ENCODE assay signal across 8 cellular contexts in genomic region chr7:2313450-2314208, GRCh38. TPM values are rescaled to one million over a fixed set of nuclear protein-coding genes. Genes with fewer than 3 reads are reported as not detected.
A peak's percentile ranks its signal among the peaks of the same experiment; 100 is the strongest.
DNase-seq lines count a peak whose midpoint lies in the region; ATAC-seq, FAIRE-seq and TF ChIP-seq lines count a peak whose summit lies in the region.

No MANE protein-coding gene starts in this region.

- H3K79me2 ChIP-seq in H1 (ENCODE audit: control insufficient read depth in 1 of 2, insufficient read depth in 2 of 2, low read length in 2 of 2), result peaks cover 0 to 37% of the 10 kb centered on the region in 2 experiments; a peak in 2 of 4 replicates

- no peak overlapping the region for H2BK20ac ChIP-seq in H1 (ENCODE audit: low read length)

- no peak for FAIRE-seq in H1 (lab: Jason Lieb, UNC)

- H3K4me1 ChIP-seq in H1 (replicated peaks in 1 of 4; ENCODE audit: control insufficient read depth in 3 of 4, insufficient read depth in 4 of 4, low read length in 3 of 4), result peaks cover 4 to 10% (median 5%) of the 10 kb centered on the region in 4 experiments; a peak in 6 of 7 replicates
- peaks cover 6% of the 10 kb centered on the region for H3K4me1 ChIP-seq in mucosa of descending colon (ENCODE audit: low read depth)

- 30% methylated on average over 36 of the region's 42 CpGs; no CpG with 5 or more reads in 1 of the 2 experiments for WGBS in H1 (ENCODE audit: extremely low coverage in 1 of 2, insufficient coverage in 1 of 2, insufficient read length in 1 of 2, insufficient replicate concordance in 2 of 2, low coverage in 1 of 2, low lambda C conversion rate in 2 of 2, missing lambda C conversion rate in 1 of 2), 2 experiments

- no peak overlapping the region for H3K18ac ChIP-seq in H1 (ENCODE audit: extremely low read depth, low read length)

- no peak overlapping the region for H2BK120ac ChIP-seq in H1 (replicated peaks; ENCODE audit: low read depth, low read length)

- H4K8ac ChIP-seq in H1 (ENCODE audit: extremely low read depth, insufficient read depth, low read length), result peak overlapping the region; percentile 39

- TF ChIP-seq EP300 in H1 (IDR thresholded peaks at IDR 0.05; ENCODE audit: borderline replicate concordance in 1 of 2, low read depth in 2 of 2, low read length in 2 of 2), result no peak

- no peaks in the 10 kb centered on the region for H4K20me1 ChIP-seq in H1 (replicated peaks in 1 of 2; ENCODE audit: control insufficient read depth in 1 of 2, insufficient read depth in 2 of 2, low read length in 2 of 2)

- H3K27me3 ChIP-seq in H1 (replicated peaks in 1 of 4; ENCODE audit: control insufficient read depth in 3 of 4, extremely low read depth in 1 of 4, insufficient read depth in 3 of 4, low read length in 3 of 4), result no peaks in the 10 kb centered on the region

- peaks cover 5% of the 10 kb centered on the region; the same call in 1 of the 2 replicates for H3K36me3 Mint-ChIP-seq in HFFc6 (ENCODE audit: low read depth)

- H2BK5ac ChIP-seq in H1 (ENCODE audit: low read depth, low read length), result no peak overlapping the region

- no peaks in the 10 kb centered on the region for H3K9me3 Mint-ChIP-seq in HFFc6

- no peak overlapping the region for H3K14ac ChIP-seq in H1 (ENCODE audit: insufficient read length)

- no peak for TF ChIP-seq RAD21 in H1 (IDR thresholded peaks at IDR 0.05 in 1 of 2, conservative IDR thresholded peaks at IDR 0.05 in 1 of 2; ENCODE audit: low read depth in 2 of 2, low read length in 2 of 2)

- peak; percentile 43 for ATAC-seq in mucosa of descending colon

- H3K27ac ChIP-seq in H1 (ENCODE audit: low read depth, low read length), result peak overlapping the region; percentile 35; the same call in 1 of the 2 replicates

- peak overlapping the region; percentile 66 to 77 (median 74) for H3K4me3 ChIP-seq in H1 (ENCODE audit: extremely low read depth in 1 of 4, insufficient read depth in 2 of 4, low read depth in 3 of 4, low read length in 4 of 4)
- H3K4me3 ChIP-seq in mucosa of descending colon, result peak overlapping the region; percentile 68

- no peaks in the 10 kb centered on the region for H3K27me3 Mint-ChIP-seq in HFFc6 (ENCODE audit: insufficient read depth)

- H2AK5ac ChIP-seq in H1 (ENCODE audit: low read depth, low read length), result no peak overlapping the region

- H3K4me3 Mint-ChIP-seq in HFFc6, result no peak overlapping the region; the same call in none of the 2 replicates

- H2BK12ac ChIP-seq in H1 (ENCODE audit: low read depth, low read length), result peak overlapping the region; percentile 80; the same call in 1 of the 2 replicates

- H3K56ac ChIP-seq in H1 (replicated peaks; ENCODE audit: insufficient read length, low read depth, low read length), result no peak overlapping the region

- H2BK15ac ChIP-seq in H1 (ENCODE audit: low read length), result no peak overlapping the region

- H3K36me3 ChIP-seq in H1 (ENCODE audit: control insufficient read depth in 2 of 4, insufficient read depth in 4 of 4, low read length in 3 of 4), result no peaks in the 10 kb centered on the region
- no peaks in the 10 kb centered on the region for H3K36me3 ChIP-seq in mucosa of descending colon (ENCODE audit: low read depth)

- H3K23ac ChIP-seq in H1 (ENCODE audit: insufficient read length), result no peak overlapping the region

- H3K4me1 Mint-ChIP-seq in HFFc6 (ENCODE audit: low read depth), result peaks cover 29% of the 10 kb centered on the region

- no peak for TF ChIP-seq POLR2A in H1 (IDR thresholded peaks at IDR 0.05; ENCODE audit: control extremely low read depth in 1 of 2, low read depth in 2 of 2, low read length in 2 of 2)

- peaks cover 6% of the 10 kb centered on the region; the same call in 1 of the 2 replicates for H3K23me2 ChIP-seq in H1 (ENCODE audit: low read depth, low read length)

- no peak for TF ChIP-seq CTCF in HFFc6 (IDR thresholded peaks at IDR 0.05)
- TF ChIP-seq CTCF in H1 (IDR thresholded peaks at IDR 0.05; ENCODE audit: control extremely low read depth in 1 of 3, insufficient read depth in 1 of 3, low read depth in 1 of 3, low read length in 3 of 3), result no peak
- no peak for TF ChIP-seq CTCF in mucosa of descending colon (IDR thresholded peaks at IDR 0.05)

- CTCF ChIA-PET in H1 (lab: Charles Lee; ENCODE audit: partially characterized antibody), result interaction anchor here (1.1 kb wide), 1 partner anchor 49 kb away, joined by 3 read pairs; no protein-coding TSS in a partner anchor

- no peak overlapping the region for H3K4ac ChIP-seq in H1 (replicated peaks; ENCODE audit: insufficient read length, low read depth, low read length)

- peak; percentile 13 for DNase-seq in G401 (ENCODE audit: low spot score)
- DNase-seq in HFFc6, result no peak
- DNase-seq in RKO (ENCODE audit: low spot score), result peak; percentile 26
- no peak for DNase-seq in H1 (ENCODE audit: low read depth in 1 of 2, low spot score in 2 of 2)
- DNase-seq in mucosa of descending colon, result peak in 1 of 3 donors; percentile 38
- no peak for DNase-seq in GDM1 (lab: John Stamatoyannopoulos, UW)
- DNase-seq in inferior parietal cortex (ENCODE audit: extremely low spot score), result no peak
- no peak for DNase-seq in NCI-H187 (lab: John Stamatoyannopoulos, UW)

- in situ Hi-C loops in G401 (cut with HindIII; ENCODE audit: low sequenced_read_pairs), result no loop called here

- no peak overlapping the region for H2AFZ ChIP-seq in H1 (ENCODE audit: low read length)

- peak overlapping the region; percentile 73 to 83 for H3K4me2 ChIP-seq in H1 (ENCODE audit: insufficient read depth in 1 of 2, low read depth in 2 of 2, low read length in 2 of 2)

- no peak overlapping the region for H4K91ac ChIP-seq in H1 (replicated peaks; ENCODE audit: insufficient read length, low read length)

- H3K9ac ChIP-seq in H1 (replicated peaks in 1 of 4; ENCODE audit: extremely low read depth in 1 of 4, low read depth in 3 of 4, low read length in 3 of 4), result peak overlapping the region; percentile 65 to 85 (median 69)

- POLR2A ChIA-PET in H1 (lab: Charles Lee; ENCODE audit: partially characterized antibody), result interaction anchor here (0.7 to 3.6 kb wide), 12 partner anchors 9 to 1681 kb away, joined by 3 to 29 read pairs (median 4); partner anchors contain the start of genes MAD1L1, MRM2 and NUDT1

- peak overlapping the region; percentile 87 for H3K27ac Mint-ChIP-seq in HFFc6

- H4K5ac ChIP-seq in H1 (ENCODE audit: insufficient read length, low read depth, low read length), result no peak overlapping the region

- peaks cover 8% of the 10 kb centered on the region; the same call in 1 of the 2 replicates for H3K79me1 ChIP-seq in H1 (ENCODE audit: low read depth, low read length)

- H3K9me3 ChIP-seq in H1 (ENCODE audit: insufficient read depth in 2 of 2, low read depth in 1 of 2, low read length in 1 of 2) (no peaks in the 10 kb centered on the region), mucosa of descending colon (no peaks in the 10 kb centered on the region)

- intact Hi-C loops in mucosa of descending colon (cut with DNase I, micrococcal nuclease), result no loop called here

TF ChIP-seq in H1, 55 proteins besides CTCF, POLR2A, EP300 and RAD21:
- TF ChIP-seq KDM1A (IDR thresholded peaks at IDR 0.05; ENCODE audit: borderline replicate concordance, low read length), result peak; percentile 84
- TF ChIP-seq KDM4A (IDR thresholded peaks at IDR 0.05; ENCODE audit: low read depth, low read length, severe bottlenecking), result peak; percentile 48
- TF ChIP-seq NRF1 (IDR thresholded peaks at IDR 0.05; ENCODE audit: low read depth, low read length), result no peak

RNA-seq across cellular contexts. Expression of gene SNX8, which starts 0.6 kb away (rescaled TPM):
- 52.9 and 74.2 TPM in 2 replicates for total RNA-seq in G401 (2014; rRNA removed; shearing (Covaris generic))
- 10 to 100 TPM; 44.6 to 67.4 (median 61.9) TPM for total RNA-seq in HFFc6 (2021; fragmentation: NEBNext Ultra II Directional; extraction: Animal tissue kit (Norgen Biotek cat#: 25700))
- 46.2 and 49.5 TPM in 2 replicates for total RNA-seq in H1 (2021; fragmentation: NEBNext Ultra II Directional; extraction: Animal tissue kit (Norgen Biotek cat#: 25700))
- polyA plus RNA-seq in H1 (2011; rRNA removed), result 69.2 and 70.8 TPM in 2 replicates
- 43.8 TPM for polyA plus RNA-seq in H1 (2011; cell fraction: cytosol; rRNA removed)
- 87.4 TPM for polyA plus RNA-seq in H1 (2011; cell fraction: nucleus; rRNA removed)
- 24.9 to 55.7 TPM (median 48.9 TPM) in 4 replicates for polyA plus RNA-seq in H1 (2012, experiment 1 of 2)
- polyA plus RNA-seq in H1 (2012, experiment 2 of 2), result 15.1 TPM
- polyA plus RNA-seq in H1 (2013, experiment 1 of 2), result 13.0 TPM
- polyA plus RNA-seq in H1 (2013, experiment 2 of 2), result 12.5 TPM
- 76.9 and 104 TPM in 2 replicates for polyA minus RNA-seq in H1 (2011; rRNA and poly(A)+ RNA removed)
- polyA minus RNA-seq in H1 (2011; cell fraction: cytosol; rRNA and poly(A)+ RNA removed), result 27.6 TPM
- polyA minus RNA-seq in H1 (2011; cell fraction: nucleus; rRNA and poly(A)+ RNA removed), result 30.4 TPM
- 10 to 100 TPM; 20.8 to 30.1 (median 23.2) TPM for total RNA-seq in mucosa of descending colon

RNA-seq across cellular contexts. Expression of gene EIF3B, which starts 41.0 kb away (rescaled TPM):
- 217 and 294 TPM in 2 replicates for total RNA-seq in G401 (2014; rRNA removed; shearing (Covaris generic))
- total RNA-seq in HFFc6 (2021; fragmentation: NEBNext Ultra II Directional; extraction: Animal tissue kit (Norgen Biotek cat#: 25700)), result 100 to 1,000 TPM; 175 to 207 (median 180) TPM
- total RNA-seq in H1 (2021; fragmentation: NEBNext Ultra II Directional; extraction: Animal tissue kit (Norgen Biotek cat#: 25700)), result 306 and 316 TPM in 2 replicates
- 167 and 211 TPM in 2 replicates for polyA plus RNA-seq in H1 (2011; rRNA removed)
- 181 TPM for polyA plus RNA-seq in H1 (2011; cell fraction: cytosol; rRNA removed)
- polyA plus RNA-seq in H1 (2011; cell fraction: nucleus; rRNA removed), result 316 TPM
- polyA plus RNA-seq in H1 (2012, experiment 1 of 2), result 268 to 336 TPM (median 277 TPM) in 4 replicates
- 155 TPM for polyA plus RNA-seq in H1 (2012, experiment 2 of 2)
- 177 TPM for polyA plus RNA-seq in H1 (2013, experiment 1 of 2)
- 161 TPM for polyA plus RNA-seq in H1 (2013, experiment 2 of 2)
- 182 and 192 TPM in 2 replicates for polyA minus RNA-seq in H1 (2011; rRNA and poly(A)+ RNA removed)
- 142 TPM for polyA minus RNA-seq in H1 (2011; cell fraction: cytosol; rRNA and poly(A)+ RNA removed)
- 129 TPM for polyA minus RNA-seq in H1 (2011; cell fraction: nucleus; rRNA and poly(A)+ RNA removed)
- total RNA-seq in mucosa of descending colon, result 100 to 1,000 TPM in 2 of 3 donors, 10 to 100 TPM in 1; 91.6 to 127 (median 110) TPM

Comparison
In these comparisons a context has a peak if more than half of its experiments do, and no peak if none do; other contexts are left out.
1. DNase-seq: peak in G401 (single experiment) and RKO (single experiment); none in HFFc6 (single experiment), H1 (0 of 2), GDM1 (single experiment), inferior parietal cortex (single experiment) and NCI-H187 (0 of 2).